Comparison of ENCODE assay signal across 20 cellular contexts in genomic region chr5:151450605-151451004, GRCh38. TPM values are rescaled to one million over a fixed set of nuclear protein-coding genes. Genes with fewer than 3 reads are reported as not detected.
DNase-seq lines count a peak whose midpoint lies in the region; ATAC-seq and TF ChIP-seq lines count a peak whose summit lies in the region.
"Had no signal": no experiment of that assay in that cellular context is flagged by ENCODE, and none has a peak within 500 bp of the region (broad histone marks: within the 10 kb centered on the region; RNA-seq: fewer than 3 reads in every experiment).

No MANE protein-coding gene starts in this region.

- H3K9me3 ChIP-seq in IMR-90 (ENCODE audit: control insufficient read depth, insufficient read depth, low read length): no peaks in the 10 kb centered on the region
- no peaks in the 10 kb centered on the region for H3K9me3 ChIP-seq in hepatocyte (ENCODE audit: low read depth)
- H3K9me3 ChIP-seq in osteoblast (ENCODE audit: low read depth, low read length): no peaks in the 10 kb centered on the region
- H3K9me3 ChIP-seq in tibial nerve: no peaks in the 10 kb centered on the region
- no peaks in the 10 kb centered on the region for H3K9me3 ChIP-seq in GM23248 (ENCODE audit: low read depth)
- no peaks in the 10 kb centered on the region for H3K9me3 ChIP-seq in upper lobe of left lung
- H3K9me3 ChIP-seq: SK-N-SH had no signal

- in situ Hi-C loops in IMR-90 (cut with MboI; ENCODE audit: low sequenced_read_pairs): no loop called here
- in situ Hi-C loops in GM23248 (cut with MboI): no loop called here

- H3K79me2 ChIP-seq in hepatocyte (peaks cover 52% of the 10 kb centered on the region), osteoblast (ENCODE audit: insufficient read depth, low read length) (peaks cover 52% of the 10 kb centered on the region), GM23248 (ENCODE audit: insufficient read depth) (peaks cover 47% of the 10 kb centered on the region)

- no peak overlapping the region for H4K8ac ChIP-seq in IMR-90 (ENCODE audit: low read depth in 2 of 2, low read length in 2 of 2)

- H4K20me1 ChIP-seq in IMR-90 (ENCODE audit: insufficient read depth, low read length) (peaks cover 6% of the 10 kb centered on the region), hepatocyte (ENCODE audit: insufficient read depth, poor library complexity, severe bottlenecking) (no peaks in the 10 kb centered on the region), osteoblast (ENCODE audit: insufficient read depth, low read length) (no peaks in the 10 kb centered on the region), GM23248 (ENCODE audit: insufficient read depth) (no peaks in the 10 kb centered on the region)

- H3K36me3 ChIP-seq in IMR-90 (ENCODE audit: control insufficient read depth, insufficient read depth, low read length) (no peaks in the 10 kb centered on the region), hepatocyte (replicated peaks; ENCODE audit: insufficient read depth, low read depth) (no peaks in the 10 kb centered on the region), osteoblast (ENCODE audit: insufficient read depth, low read length) (no peaks in the 10 kb centered on the region), tibial nerve (no peaks in the 10 kb centered on the region), GM23248 (ENCODE audit: low read depth) (no peaks in the 10 kb centered on the region), upper lobe of left lung (no peaks in the 10 kb centered on the region)

- no peak overlapping the region for H2BK120ac ChIP-seq in IMR-90 (ENCODE audit: low read depth, low read length)

- POLR2A ChIA-PET in IMR-90 (lab: Charles Lee; ENCODE audit: unreplicated experiment): no interaction called here

- H2AFZ ChIP-seq in IMR-90 (replicated peaks; ENCODE audit: low read length, poor library complexity) (no peak overlapping the region), hepatocyte (no peak overlapping the region), osteoblast (ENCODE audit: low read length) (no peak overlapping the region), GM23248 (no peak overlapping the region)

- no TSS peak for BruUV-seq in IMR-90 (replicated peaks; lab: Mats Ljungman, UMichigan)

- no peak overlapping the region for H3K4ac ChIP-seq in IMR-90 (ENCODE audit: low read depth, low read length)

- no peak overlapping the region for H3K56ac ChIP-seq in IMR-90 (ENCODE audit: extremely low read depth, insufficient read depth, low read length)

- no peak overlapping the region for H2AK9ac ChIP-seq in IMR-90 (replicated peaks; ENCODE audit: low read depth, low read length, poor library complexity)

- H3K9me3 Mint-ChIP-seq in brain: peaks cover 0 to 4% (median 0%) of the 10 kb centered on the region in 5 experiments

- WGBS in IMR-90 (ENCODE audit: extremely low coverage in 2 of 2, insufficient read length in 1 of 2), 2 experiments: 80% methylated on average over 1 of the region's 3 CpGs; no CpG with 5 or more reads in 1 of the 2 experiments
- 68% methylated on average over 3 of the region's 3 CpGs for WGBS in hepatocyte (ENCODE audit: low lambda C conversion rate, missing lambda C conversion rate)
- WGBS in tibial nerve, 2 donors: 78 to 84% methylated on average over 3 of the region's 3 CpGs
- WGBS in GM23248 (ENCODE audit: low coverage in 1 of 2, low lambda C conversion rate in 2 of 2, missing lambda C conversion rate in 2 of 2), 2 experiments: 92 to 98% methylated on average over 3 of the region's 3 CpGs
- WGBS in upper lobe of left lung, 2 donors: 59 to 99% methylated on average over 3 of the region's 3 CpGs

- no peak for TF ChIP-seq RAD21 in IMR-90 (IDR thresholded peaks at IDR 0.05; ENCODE audit: low read length)

- H4K5ac ChIP-seq in IMR-90 (ENCODE audit: low read depth, low read length): no peak overlapping the region

- DNase-seq in IMR-90 (peak; percentile 16), hepatocyte (ENCODE audit: low spot score) (peak; percentile 23), osteoblast (ENCODE audit: insufficient read length, low spot score, missing footprints) (no peak), tibial nerve (ENCODE audit: low spot score in 2 of 2) (no peak), GM23248 (no peak), upper lobe of left lung (no peak)
- DNase-seq: ACHN, EL, KBM-7, NCI-H1105 treated with DMSO at 0.1 percent for 48 hours, NCI-H1694 treated with DMSO at 0.1 percent for 48 hours, NCI-H2227 treated with DMSO at 0.1 percent for 48 hours, NCI-H510A treated with DMSO at 0.1 percent for 48 hours, NCI-H82, OCI-M1, RPMI8226, SHP77 treated with DMSO at 0.1 percent for 48 hours, SK-N-SH had no signal

- no peak overlapping the region for H3K4me3 ChIP-seq in IMR-90 (ENCODE audit: insufficient read depth, low read depth, low read length)
- H3K4me3 ChIP-seq in hepatocyte: no peak overlapping the region
- no peak overlapping the region for H3K4me3 ChIP-seq in osteoblast (ENCODE audit: insufficient read depth, low read length)
- H3K4me3 ChIP-seq in tibial nerve: no peak overlapping the region
- no peak overlapping the region for H3K4me3 ChIP-seq in GM23248
- no peak overlapping the region for H3K4me3 ChIP-seq in upper lobe of left lung

- H3K9me2 ChIP-seq in hepatocyte (replicated peaks; ENCODE audit: insufficient read depth) (no peaks in the 10 kb centered on the region), GM23248 (ENCODE audit: insufficient read depth) (no peaks in the 10 kb centered on the region)
- H3K9me2 ChIP-seq: SK-N-SH had no signal

- H2AK5ac ChIP-seq in IMR-90 (ENCODE audit: low read depth, low read length): no peak overlapping the region

- H3K79me1 ChIP-seq in IMR-90 (ENCODE audit: low read depth in 1 of 2, low read length in 2 of 2): peaks cover 29 to 47% of the 10 kb centered on the region in 2 experiments

- H3K9me1 ChIP-seq in IMR-90 (ENCODE audit: insufficient read depth, low read length): peaks cover 7% of the 10 kb centered on the region; the same call in 1 of the 2 replicates

- peaks cover 12% of the 10 kb centered on the region for H3K4me1 ChIP-seq in IMR-90 (ENCODE audit: control insufficient read depth, insufficient read depth, low read length)
- H3K4me1 ChIP-seq in hepatocyte (ENCODE audit: insufficient read depth): peaks cover 25% of the 10 kb centered on the region
- H3K4me1 ChIP-seq in osteoblast (ENCODE audit: insufficient read depth, low read length): peaks cover 28% of the 10 kb centered on the region
- peaks cover 0 to 37% (median 13%) of the 10 kb centered on the region in 4 donors for H3K4me1 ChIP-seq in tibial nerve
- peaks cover 24% of the 10 kb centered on the region for H3K4me1 ChIP-seq in GM23248 (ENCODE audit: insufficient read depth)
- H3K4me1 ChIP-seq in upper lobe of left lung: peaks cover 7 to 26% (median 8%) of the 10 kb centered on the region in 4 donors

- CTCF ChIA-PET in IMR-90 (lab: Yijun Ruan, JAX): interaction anchor here (1.4 kb wide), 1 partner anchor 202 kb away, joined by 5 read pairs; no protein-coding TSS in a partner anchor

- no peak for TF ChIP-seq EP300 in tibial nerve (IDR thresholded peaks at IDR 0.05)
- TF ChIP-seq EP300 in upper lobe of left lung (IDR thresholded peaks at IDR 0.05): no peak

- H3K4me3 Mint-ChIP-seq in brain: peak overlapping the region in 4 of 5 experiments; percentile 9 to 67 (median 26)

- peaks cover 17% of the 10 kb centered on the region for H3K27me3 Mint-ChIP-seq in brain

- no peak overlapping the region for H3K18ac ChIP-seq in IMR-90 (ENCODE audit: low read depth, low read length)

- no peak overlapping the region for H3K14ac ChIP-seq in IMR-90 (replicated peaks; ENCODE audit: low read depth, low read length)

- no peak overlapping the region for H4K91ac ChIP-seq in IMR-90 (ENCODE audit: insufficient read depth, low read depth, low read length)

- intact Hi-C loops in IMR-90 (cut with micrococcal nuclease): no loop called here

- no peak for ATAC-seq in IMR-90 (ENCODE audit: low read depth)
- ATAC-seq in upper lobe of left lung (ENCODE audit: low FRiP score in 2 of 2): no peak

- H3K9ac ChIP-seq in IMR-90 (ENCODE audit: low read depth, low read length): no peak overlapping the region
- no peak overlapping the region for H3K9ac ChIP-seq in GM23248
- H3K9ac ChIP-seq: SK-N-SH had no signal

- dilution Hi-C loops in IMR-90 (cut with HindIII; ENCODE audit: low sequenced_read_pairs, unreplicated experiment): no loop called here

- no peak overlapping the region for H2BK5ac ChIP-seq in IMR-90 (ENCODE audit: low read depth, low read length, poor library complexity, severe bottlenecking)

- H3K27me3 ChIP-seq in IMR-90 (ENCODE audit: control insufficient read depth, insufficient read depth, low read length) (no peaks in the 10 kb centered on the region), hepatocyte (no peaks in the 10 kb centered on the region), osteoblast (ENCODE audit: insufficient read depth, low read length) (no peaks in the 10 kb centered on the region), tibial nerve (no peaks in the 10 kb centered on the region), GM23248 (replicated peaks; ENCODE audit: insufficient read depth) (no peaks in the 10 kb centered on the region), upper lobe of left lung (no peaks in the 10 kb centered on the region)

- TF ChIP-seq POLR2A in IMR-90 (IDR thresholded peaks at IDR 0.05; ENCODE audit: low read depth, low read length) (no peak), tibial nerve (IDR thresholded peaks at IDR 0.05) (no peak), upper lobe of left lung (IDR thresholded peaks at IDR 0.05) (no peak)

- no peak overlapping the region for H3K27ac ChIP-seq in IMR-90 (ENCODE audit: insufficient read depth, low read length)
- no peak overlapping the region for H3K27ac ChIP-seq in hepatocyte
- H3K27ac ChIP-seq in osteoblast (ENCODE audit: low read depth, low read length): no peak overlapping the region
- H3K27ac ChIP-seq in tibial nerve: peak overlapping the region in 2 of 4 donors; percentile 57 to 68
- no peak overlapping the region for H3K27ac ChIP-seq in GM23248
- H3K27ac ChIP-seq in upper lobe of left lung: no peak overlapping the region
- H3K27ac ChIP-seq: C4-2B had no signal

- peaks cover 20% of the 10 kb centered on the region for H3F3A ChIP-seq in GM23248 (ENCODE audit: insufficient read depth)

- peaks cover 37% of the 10 kb centered on the region for H3K4me1 Mint-ChIP-seq in brain

- peak overlapping the region in 2 of 5 experiments; percentile 25 to 41 for H3K27ac Mint-ChIP-seq in brain

- H2BK15ac ChIP-seq in IMR-90 (ENCODE audit: low read depth, low read length): no peak overlapping the region

- no peak overlapping the region for H2BK20ac ChIP-seq in IMR-90 (ENCODE audit: low read depth, low read length)

- H3K36me3 Mint-ChIP-seq in brain: no peaks in the 10 kb centered on the region

- TF ChIP-seq CTCF in IMR-90 (conservative IDR thresholded peaks at IDR 0.05; ENCODE audit: low read depth, low read length) (no peak), brain (conservative IDR thresholded peaks at IDR 0.05) (no peak), hepatocyte (IDR thresholded peaks at IDR 0.05; ENCODE audit: poor library complexity) (no peak), osteoblast (IDR thresholded peaks at IDR 0.05; ENCODE audit: extremely low read depth, low read depth, low read length) (no peak), tibial nerve (IDR thresholded peaks at IDR 0.05) (no peak), upper lobe of left lung (IDR thresholded peaks at IDR 0.05) (no peak)

- H3K4me2 ChIP-seq in IMR-90 (ENCODE audit: low read depth, low read length) (no peak overlapping the region), hepatocyte (peak overlapping the region; percentile 97), osteoblast (ENCODE audit: insufficient read depth, low read length) (no peak overlapping the region), GM23248 (ENCODE audit: unreplicated experiment) (no peak overlapping the region)
- H3K4me2 ChIP-seq: SK-N-SH had no signal

- H3K23ac ChIP-seq in IMR-90 (ENCODE audit: low read depth, low read length): no peak overlapping the region

RNA-seq across cellular contexts. Expression of gene SLC36A1, which starts 3.2 kb away (rescaled TPM):
- total RNA-seq in IMR-90 (2012; rRNA removed): 5.3 and 5.7 TPM in 2 replicates
- 8.7 and 9.4 TPM in 2 replicates for polyA plus RNA-seq in IMR-90 (2012; rRNA removed)
- polyA plus RNA-seq in IMR-90 (2012; cell fraction: cytosol; rRNA removed): 5.4 and 5.6 TPM in 2 replicates
- 27.2 and 30.1 TPM in 2 replicates for polyA plus RNA-seq in IMR-90 (2012; cell fraction: nucleus; rRNA removed; ENCODE audit: low replicate concordance)
- polyA plus RNA-seq in brain (ENCODE audit: insufficient read depth, low read depth, low replicate concordance): 6.8 TPM
- total RNA-seq in hepatocyte: 18.2 and 19.5 TPM in 2 replicates
- 10.9 and 13.5 TPM in 2 replicates for polyA plus RNA-seq in hepatocyte
- total RNA-seq in osteoblast: 19.5 and 22.7 TPM in 2 replicates
- total RNA-seq in tibial nerve: 10 to 100 TPM; 16.8 to 24.9 (median 22.4) TPM
- 10.1 and 13.4 TPM in 2 replicates for total RNA-seq in GM23248 (2014; rRNA removed; shearing (Covaris generic))
- 6.9 and 7.1 TPM in 2 replicates for polyA plus RNA-seq in GM23248 (2016; fragmentation: Nextera tagmentation; extraction: Ambion mirVana)
- 10 to 100 TPM in 5 of 6 donors, 1 to 10 TPM in 1; 9.5 to 49.2 (median 12.9) TPM for total RNA-seq in upper lobe of left lung

Comparison
In these comparisons a context has a peak if more than half of its experiments do, and no peak if none do; other contexts are left out.
1. DNase-seq: peak in IMR-90 (single experiment) and hepatocyte (single experiment); none in osteoblast (single experiment), tibial nerve (0 of 2), GM23248 (single experiment) and upper lobe of left lung (0 of 2).